Comparison of ENCODE assay signal across 1 cellular context in genomic region chr15:96209285-96209735, GRCh38.
TF ChIP-seq lines count a peak whose summit lies in the region.

No MANE protein-coding gene starts in this region.

TF ChIP-seq in IMR-90, 13 proteins besides CTCF, POLR2A, EP300 and RAD21 (continued from another document):
- TF ChIP-seq ELK1 (IDR thresholded peaks at IDR 0.05; ENCODE audit: borderline replicate concordance, low read depth, low read length) (no peak), CHD1 (IDR thresholded peaks at IDR 0.05; ENCODE audit: low read depth, low read length) (no peak), MAZ (IDR thresholded peaks at IDR 0.05; ENCODE audit: borderline replicate concordance, low read depth, low read length) (no peak), USF2 (IDR thresholded peaks at IDR 0.05; ENCODE audit: low read depth, low read length) (no peak)
